Comparison of ENCODE assay signal across 8 cellular contexts in the genomic region with DNA sequence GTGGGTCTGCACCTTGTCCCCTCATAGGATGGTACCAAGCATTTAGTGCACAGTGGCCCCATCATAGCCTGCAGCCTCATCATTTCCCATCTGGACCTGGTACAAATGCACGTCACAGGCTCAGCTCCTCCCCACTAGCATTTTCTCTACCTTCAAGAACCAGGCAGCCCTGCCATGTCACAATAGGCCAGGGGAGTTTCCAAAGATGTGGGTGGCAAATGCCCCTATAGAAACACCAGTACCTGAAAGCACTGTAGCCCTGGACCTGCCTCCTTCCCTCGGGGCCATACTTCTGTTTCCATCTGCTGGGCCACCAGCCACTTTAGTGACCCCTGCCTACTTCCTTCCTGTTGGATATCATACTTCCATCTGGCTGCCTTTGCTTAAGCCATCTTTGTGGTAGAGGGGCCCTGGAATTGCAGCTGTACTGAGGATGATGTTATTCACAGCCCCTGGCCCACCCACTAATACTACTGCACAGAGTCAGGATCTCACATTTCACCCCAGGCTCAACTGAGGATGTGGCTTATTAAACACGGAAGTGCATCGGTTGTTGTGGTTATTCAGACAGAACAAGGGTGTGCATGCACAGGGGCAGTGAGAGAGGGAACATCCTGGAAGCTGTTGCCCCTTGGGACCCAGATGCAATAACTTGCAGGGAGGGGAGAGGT. TPM values are rescaled to one million over a fixed set of nuclear protein-coding genes. Genes with fewer than 3 reads are reported as not detected.
DNase-seq lines count a peak whose midpoint lies in the region; ATAC-seq, FAIRE-seq and TF ChIP-seq lines count a peak whose summit lies in the region.

No MANE protein-coding gene starts in this region.

- TF ChIP-seq CTCF in ascending aorta (IDR thresholded peaks at IDR 0.05) (no peak), tibial artery (IDR thresholded peaks at IDR 0.05) (no peak)

- intact Hi-C loops in ascending aorta (cut with DNase I) (no loop called here), tibial artery (cut with DNase I; ENCODE audit: low total_unique reads) (no loop called here), posterior vena cava (cut with DNase I) (loop anchor here in 1 of 2 donors (10.0 kb wide), 1 partner anchor 61 kb away; a partner anchor contains a TSS)

- peaks cover 14 to 35% of the 10 kb centered on the region in 2 donors for H3K36me3 ChIP-seq in ascending aorta
- peaks cover 4 to 64% (median 6%) of the 10 kb centered on the region in 3 donors for H3K36me3 ChIP-seq in tibial artery

- DNase-seq in GM12892 (ENCODE audit: insufficient read length): no peak
- peak; percentile 46 to 65 (median 61) for DNase-seq in T-helper 17 cell
- DNase-seq in ascending aorta (ENCODE audit: low spot score in 2 of 2): no peak
- DNase-seq in stimulated activated CD4-positive, alpha-beta T cell treated with anti-CD3 and anti-CD28 coated beads, Interleukin-12 subunit alpha, Interleukin-12 subunit beta, amount 100 ng/mL, for 4 hours: peak; percentile 44
- no peak for DNase-seq in putamen (ENCODE audit: low spot score)
- no peak for DNase-seq in tibial artery
- no peak for DNase-seq in posterior vena cava (ENCODE audit: low spot score)

- H3K4me1 ChIP-seq in ascending aorta (peaks cover 0 to 17% of the 10 kb centered on the region in 2 donors), tibial artery (peaks cover 0 to 32% (median 20%) of the 10 kb centered on the region in 4 donors)

- TF ChIP-seq POLR2A in GM12892 (IDR thresholded peaks at IDR 0.05; ENCODE audit: low read depth, low read length): no peak; the same call in 1 of the 2 replicates

- H3K36me3 Mint-ChIP-seq in T-helper 17 cell (ENCODE audit: low read depth): peaks cover 2% of the 10 kb centered on the region

- ATAC-seq in T-helper 17 cell (peak; percentile 64), HG03196 (IDR thresholded peaks at IDR 0.05; ENCODE audit: unreplicated experiment) (no peak)

- peak overlapping the region; percentile 99 for H3K27ac Mint-ChIP-seq in T-helper 17 cell

- H3K4me3 Mint-ChIP-seq in T-helper 17 cell: peak overlapping the region; percentile 90

- H3K27me3 ChIP-seq in ascending aorta: no peaks in the 10 kb centered on the region
- H3K27me3 ChIP-seq in tibial artery: no peaks in the 10 kb centered on the region

- H3K27ac ChIP-seq in ascending aorta (peak overlapping the region; percentile 55 to 99), tibial artery (peak overlapping the region in 1 of 2 donors; percentile 98)

- no peaks in the 10 kb centered on the region for H3K9me3 ChIP-seq in T-helper 17 cell (ENCODE audit: control insufficient read depth, low read length, poor library complexity, severe bottlenecking)
- no peaks in the 10 kb centered on the region for H3K9me3 ChIP-seq in ascending aorta
- no peaks in the 10 kb centered on the region for H3K9me3 ChIP-seq in tibial artery

- H3K4me1 Mint-ChIP-seq in T-helper 17 cell: peaks cover 48% of the 10 kb centered on the region

- H3K4me3 ChIP-seq in ascending aorta (no peak overlapping the region), tibial artery (no peak overlapping the region)

- peak; percentile 97 for FAIRE-seq in GM12892 (lab: Jason Lieb, UNC)

- H3K27me3 Mint-ChIP-seq in T-helper 17 cell: no peaks in the 10 kb centered on the region

RNA-seq across cellular contexts. Expression of a gene that starts 3.8 kb away (rescaled TPM):
- polyA plus RNA-seq in GM12892 (2012; ENCODE audit: missing spikeins): 15.2 TPM
- total RNA-seq in T-helper 17 cell: 10 to 100 TPM; 23.4 to 27.0 TPM
- 51.5 TPM for total RNA-seq in ascending aorta
- total RNA-seq in posterior vena cava: 10 to 100 TPM; 20.8 to 33.6 TPM

RNA-seq across cellular contexts. Expression of a gene that starts 4.3 kb away (rescaled TPM):
- polyA plus RNA-seq in GM12892 (2012; ENCODE audit: missing spikeins): 363 TPM
- total RNA-seq in T-helper 17 cell (100 to 1,000 TPM; 274 to 317 TPM), ascending aorta (426 TPM), posterior vena cava (100 to 1,000 TPM; 530 to 640 TPM)

RNA-seq across cellular contexts. Expression of a gene that starts 6.2 kb away (rescaled TPM):
- 6.2 TPM for polyA plus RNA-seq in GM12892 (2012; ENCODE audit: missing spikeins)
- 1 to 10 TPM; 5.9 to 8.3 TPM for total RNA-seq in T-helper 17 cell
- total RNA-seq in ascending aorta: not detected
- 1 to 10 TPM; 1.0 to 6.1 TPM for total RNA-seq in posterior vena cava

RNA-seq across cellular contexts. Expression of a gene that starts 13.1 kb away (rescaled TPM):
- polyA plus RNA-seq in GM12892 (2012; ENCODE audit: missing spikeins): 10.0 TPM
- total RNA-seq in T-helper 17 cell: 10 to 100 TPM; 17.5 to 18.5 TPM
- 2.2 TPM for total RNA-seq in ascending aorta
- total RNA-seq in posterior vena cava: 10 to 100 TPM in 1 of 2 donors, 1 to 10 TPM in 1; 7.3 to 12.5 TPM

RNA-seq across cellular contexts. Expression of a gene that starts 54.0 kb away (rescaled TPM):
- polyA plus RNA-seq in GM12892 (2012; ENCODE audit: missing spikeins): 5.8 TPM
- 10 to 100 TPM; 18.0 to 18.9 TPM for total RNA-seq in T-helper 17 cell
- total RNA-seq in ascending aorta: 57.9 TPM
- total RNA-seq in posterior vena cava: 10 to 100 TPM; 90.8 to 92.8 TPM

Comparison
In these comparisons a context has a peak if more than half of its experiments do, and no peak if none do; other contexts are left out.
1. DNase-seq: peak in T-helper 17 cell (3 of 3) and stimulated activated CD4-positive, alpha-beta T cell treated with anti-CD3 and anti-CD28 coated beads, Interleukin-12 subunit alpha, Interleukin-12 subunit beta, amount 100 ng/mL, for 4 hours (single experiment); none in GM12892 (single experiment), ascending aorta (0 of 2), putamen (single experiment), tibial artery (0 of 2) and posterior vena cava (single experiment).